ENCODE assay signal across 13 cellular contexts in genomic region chr6:121826156-121826810, GRCh38.
DNase-seq lines count a peak whose midpoint lies in the region; ATAC-seq and TF ChIP-seq lines count a peak whose summit lies in the region.
"Had no signal": no experiment of that assay in that cellular context is flagged by ENCODE, and none has a peak within 500 bp of the region (broad histone marks: within the 10 kb centered on the region; RNA-seq: fewer than 3 reads in every experiment).

No MANE protein-coding gene starts in this region.

- no peak for ATAC-seq in HG03097 (IDR thresholded peaks at IDR 0.05; ENCODE audit: low FRiP score, unreplicated experiment)

- H3K27ac Mint-ChIP-seq in HFFc6: peak overlapping the region; percentile 51
- H3K27ac Mint-ChIP-seq: nephron had no signal

- H3K9me3 Mint-ChIP-seq in HFFc6: peaks cover 8% of the 10 kb centered on the region
- H3K9me3 Mint-ChIP-seq: nephron had no signal

- peaks cover 7% of the 10 kb centered on the region for H3K36me3 Mint-ChIP-seq in HFFc6 (ENCODE audit: low read depth)

- H3K4me3 Mint-ChIP-seq in HFFc6: no peak overlapping the region
- H3K4me3 Mint-ChIP-seq: nephron had no signal

- DNase-seq in AG08395 (ENCODE audit: low spot score) (peak; percentile 77), HFFc6 (peak; percentile 88), amniotic epithelial cell (ENCODE audit: low read depth) (peak; percentile 90), iris pigment epithelial cell (ENCODE audit: low read depth) (peak; percentile 95), amygdala (lab: John Stamatoyannopoulos, UW) (no peak), pons (ENCODE audit: low spot score) (no peak), CD1c-positive myeloid dendritic cell (ENCODE audit: extremely low spot score) (no peak)
- DNase-seq: activated CD4-positive, alpha-beta T cell treated with anti-CD3 and anti-CD28 coated beads, Interleukin-2, amount 50 U/mL, for 48 hours; NCI-H2081; stimulated activated CD4-positive, alpha-beta T cell treated with anti-CD3 and anti-CD28 coated beads, Interleukin-2, amount 100 ng/mL, for 48 hours; tibial artery had no signal

- no peaks in the 10 kb centered on the region; the same call in 1 of the 2 replicates for H3K27me3 Mint-ChIP-seq in HFFc6 (ENCODE audit: insufficient read depth)

- no peak for TF ChIP-seq CTCF in HFFc6 (IDR thresholded peaks at IDR 0.05)

- peaks cover 67% of the 10 kb centered on the region for H3K4me1 Mint-ChIP-seq in HFFc6 (ENCODE audit: low read depth)

Comparison
In these comparisons a context has a peak if more than half of its experiments do, and no peak if none do; other contexts are left out.
1. DNase-seq: peak in AG08395 (single experiment), HFFc6 (single experiment), amniotic epithelial cell (single experiment) and iris pigment epithelial cell (single experiment); none in amygdala (0 of 56), pons (single experiment) and CD1c-positive myeloid dendritic cell (single experiment).